ENCODE assay signal across 13 cellular contexts in genomic region chr17:49471769-49472168, GRCh38. TPM values are rescaled to one million over a fixed set of nuclear protein-coding genes. Genes with fewer than 3 reads are reported as not detected.
"Had no signal": no experiment of that assay in that cellular context is flagged by ENCODE, and none has a peak within 500 bp of the region (broad histone marks: within the 10 kb centered on the region; RNA-seq: fewer than 3 reads in every experiment).

No MANE protein-coding gene starts in this region.

- H3K9me3 ChIP-seq: adrenal gland, body of pancreas, pancreas, thyroid gland, uterus had no signal

- H3K4me1 ChIP-seq: pancreas, uterus had no signal

- DNase-seq: activated B cell treated with CpG ODN at 0.5 μM for 24 hours; activated CD4-positive, alpha-beta T cell treated with anti-CD3 and anti-CD28 coated beads, Interleukin-2, amount 10 ng/mL, durations not matched to agents 24 days and 14 days; activated naive CD4-positive, alpha-beta T cell treated with anti-CD3 and anti-CD28 coated beads, Interleukin-2, amount 10 ng/mL, durations not matched to agents 7 days and 5 days; body of pancreas; effector memory CD8-positive, alpha-beta T cell; pancreas; thyroid gland had no signal

- H3K36me3 ChIP-seq: adrenal gland, pancreas, thyroid gland, uterus had no signal

- H3K27ac ChIP-seq: body of pancreas, pancreas, thyroid gland, uterus had no signal

- H3K4me3 ChIP-seq: adrenal gland, body of pancreas, pancreas, smooth muscle cell, thyroid gland, uterus had no signal

- H3K27me3 ChIP-seq: pancreas, uterus had no signal

- ATAC-seq: body of pancreas; effector memory CD8-positive, alpha-beta T cell; stimulated activated effector memory CD8-positive, alpha-beta T cell treated with anti-CD3 and anti-CD28 coated beads, Interleukin-12 subunit alpha, Interleukin-12 subunit beta, amount 100 ng/mL, for 72 hours had no signal

- FAIRE-seq: pancreas had no signal

- H3K4me1 Mint-ChIP-seq: activated B cell treated with CpG ODN at 0.5 μM for 24 hours; activated CD4-positive, alpha-beta T cell treated with anti-CD3 and anti-CD28 coated beads, Interleukin-2, amount 10 ng/mL, durations not matched to agents 24 days and 14 days; activated naive CD4-positive, alpha-beta T cell treated with anti-CD3 and anti-CD28 coated beads, Interleukin-2, amount 10 ng/mL, durations not matched to agents 7 days and 5 days; memory B cell had no signal

- H3K4me3 Mint-ChIP-seq: activated B cell treated with CpG ODN at 0.5 μM for 24 hours; activated CD4-positive, alpha-beta T cell treated with anti-CD3 and anti-CD28 coated beads, Interleukin-2, amount 10 ng/mL, durations not matched to agents 24 days and 14 days; activated naive CD4-positive, alpha-beta T cell treated with anti-CD3 and anti-CD28 coated beads, Interleukin-2, amount 10 ng/mL, durations not matched to agents 7 days and 5 days; effector memory CD8-positive, alpha-beta T cell; memory B cell; stimulated activated effector memory CD8-positive, alpha-beta T cell treated with anti-CD3 and anti-CD28 coated beads, Interleukin-12 subunit alpha, Interleukin-12 subunit beta, amount 100 ng/mL, for 72 hours had no signal

- H3K27ac Mint-ChIP-seq: activated B cell treated with CpG ODN at 0.5 μM for 24 hours; activated CD4-positive, alpha-beta T cell treated with anti-CD3 and anti-CD28 coated beads, Interleukin-2, amount 10 ng/mL, durations not matched to agents 24 days and 14 days; activated naive CD4-positive, alpha-beta T cell treated with anti-CD3 and anti-CD28 coated beads, Interleukin-2, amount 10 ng/mL, durations not matched to agents 7 days and 5 days; effector memory CD8-positive, alpha-beta T cell; memory B cell; stimulated activated effector memory CD8-positive, alpha-beta T cell treated with anti-CD3 and anti-CD28 coated beads, Interleukin-12 subunit alpha, Interleukin-12 subunit beta, amount 100 ng/mL, for 72 hours had no signal

- H3K36me3 Mint-ChIP-seq: activated naive CD4-positive, alpha-beta T cell treated with anti-CD3 and anti-CD28 coated beads, Interleukin-2, amount 10 ng/mL, durations not matched to agents 7 days and 5 days; stimulated activated effector memory CD8-positive, alpha-beta T cell treated with anti-CD3 and anti-CD28 coated beads, Interleukin-12 subunit alpha, Interleukin-12 subunit beta, amount 100 ng/mL, for 72 hours had no signal

RNA-seq across cellular contexts. Expression of gene NGFR, which starts 23.3 kb away (rescaled TPM):
- total RNA-seq: activated CD4-positive, alpha-beta T cell treated with anti-CD3 and anti-CD28 coated beads, Interleukin-2, amount 10 ng/mL, durations not matched to agents 24 days and 14 days; epithelial cell of proximal tubule had no signal
